In genomic region chr1:41240806-41241747, GRCh38 we compare ENCODE assay signal across 8 cellular contexts. TPM values are rescaled to one million over a fixed set of nuclear protein-coding genes. Genes with fewer than 3 reads are reported as not detected.
DNase-seq lines count a peak whose midpoint lies in the region; ATAC-seq and TF ChIP-seq lines count a peak whose summit lies in the region.

No MANE protein-coding gene starts in this region.

- no peaks in the 10 kb centered on the region for H3K36me3 Mint-ChIP-seq in CD14-positive monocyte

- 3 to 9% (median 4%) methylated on average over 30 to 57 of the region's 57 CpGs for WGBS in psoas muscle, 3 donors

- no peaks in the 10 kb centered on the region for H3K9me3 ChIP-seq in adipocyte (ENCODE audit: control insufficient read depth, low read length)
- H3K9me3 ChIP-seq in psoas muscle = no peaks in the 10 kb centered on the region

- intact Hi-C loops in CD14-positive monocyte (cut with micrococcal nuclease) (no loop called here), left ventricle myocardium superior (cut with micrococcal nuclease) (no loop called here), psoas muscle (cut with DNase I) (no loop called here)

- peaks cover 20% of the 10 kb centered on the region for H3K4me1 ChIP-seq in adipocyte (ENCODE audit: control insufficient read depth, insufficient read depth, low read length)
- peaks cover 15% of the 10 kb centered on the region for H3K4me1 ChIP-seq in psoas muscle

- peak overlapping the region; percentile 85 for H3K9ac ChIP-seq in adipocyte (ENCODE audit: low read length)

- no peaks in the 10 kb centered on the region for H3K9me3 Mint-ChIP-seq in CD14-positive monocyte

- no peak for TF ChIP-seq CTCF in CD14-positive monocyte (IDR thresholded peaks at IDR 0.05)
- TF ChIP-seq CTCF in psoas muscle (IDR thresholded peaks at IDR 0.05) = no peak

- DNase-seq in CD14-positive monocyte (ENCODE audit: low spot score) (peak; percentile 45), adipocyte (ENCODE audit: low read depth) (peak; percentile 77), left ventricle myocardium superior (peak; percentile 78), psoas muscle (peak; percentile 74 to 83), NCI-H187 treated with DMSO at 0.1 percent for 48 hours (lab: John Stamatoyannopoulos, UW) (no peak)

- no peaks in the 10 kb centered on the region for H3K27me3 Mint-ChIP-seq in CD14-positive monocyte (ENCODE audit: low read depth in 3 of 3)

- peak overlapping the region; percentile 94 for H3K27ac ChIP-seq in psoas muscle

- no peaks in the 10 kb centered on the region for H3K27me3 ChIP-seq in adipocyte (replicated peaks; ENCODE audit: control insufficient read depth, insufficient read depth, low read length)
- no peaks in the 10 kb centered on the region for H3K27me3 ChIP-seq in psoas muscle (ENCODE audit: insufficient read depth in 3 of 3, low read length in 2 of 3)

- H3K4me3 ChIP-seq in adipocyte (ENCODE audit: low read length) (peak overlapping the region; percentile 78), psoas muscle (peak overlapping the region; percentile 96)

- H3K4me3 Mint-ChIP-seq in CD14-positive monocyte = peak overlapping the region; percentile 86

- peak overlapping the region in 6 of 7 donors; percentile 1 to 73 (median 46) for H3K27ac Mint-ChIP-seq in CD14-positive monocyte

- H3K36me3 ChIP-seq in adipocyte (ENCODE audit: control insufficient read depth, insufficient read depth, low read length, severe bottlenecking) = no peaks in the 10 kb centered on the region
- no peaks in the 10 kb centered on the region for H3K36me3 ChIP-seq in psoas muscle (ENCODE audit: insufficient read depth in 1 of 2, low read depth in 1 of 2)

- ATAC-seq in GM19324 (IDR thresholded peaks at IDR 0.05; ENCODE audit: low FRiP score, unreplicated experiment) = peak; percentile 48
- peak; percentile 36 for ATAC-seq in HG03520 (IDR thresholded peaks at IDR 0.05; ENCODE audit: unreplicated experiment)
- peak; percentile 56 for ATAC-seq in SK-N-SH treated with all-trans-retinoic acid at 6 μM for 48 hours
- peak; percentile 77 for ATAC-seq in left ventricle myocardium superior
- ATAC-seq in psoas muscle = peak; percentile 88 to 92 (median 91)

- peaks cover 30% of the 10 kb centered on the region for H3K4me1 Mint-ChIP-seq in CD14-positive monocyte

TF ChIP-seq in SK-N-SH treated with all-trans-retinoic acid at 6 μM for 48 hours, 23 proteins besides CTCF, POLR2A, EP300 and RAD21:
- 0 out of 2 replicates have a peak, but pooled peaks have one; percentile 30 for TF ChIP-seq PATZ1 (CRISPR knock-in tag; IDR thresholded peaks at IDR 0.05; ENCODE audit: borderline replicate concordance)
- TF ChIP-seq ESRRG (CRISPR knock-in tag; IDR thresholded peaks at IDR 0.05) = no peak

RNA-seq across cellular contexts. Expression of gene SCMH1, which starts 1.0 kb away (rescaled TPM):
- polyA plus RNA-seq in CD14-positive monocyte (under 1 TPM; 0.66 to 0.74 TPM), psoas muscle (10 to 100 TPM; 16.2 to 18.2 (median 17.2) TPM)
- total RNA-seq in left ventricle myocardium superior (44.0 TPM), psoas muscle (10 to 100 TPM; 28.3 to 39.4 (median 31.2) TPM)

Comparison
In these comparisons a context has a peak if more than half of its experiments do, and no peak if none do; other contexts are left out.
1. ATAC-seq: peak in every context shown above with its lines; median percentile 91 in psoas muscle; 77 in left ventricle myocardium superior; 56 in SK-N-SH treated with all-trans-retinoic acid at 6 μM for 48 hours; 48 in GM19324; 36 in HG03520.